9 cellular contexts compared by ENCODE assay signal in the genomic region with DNA sequence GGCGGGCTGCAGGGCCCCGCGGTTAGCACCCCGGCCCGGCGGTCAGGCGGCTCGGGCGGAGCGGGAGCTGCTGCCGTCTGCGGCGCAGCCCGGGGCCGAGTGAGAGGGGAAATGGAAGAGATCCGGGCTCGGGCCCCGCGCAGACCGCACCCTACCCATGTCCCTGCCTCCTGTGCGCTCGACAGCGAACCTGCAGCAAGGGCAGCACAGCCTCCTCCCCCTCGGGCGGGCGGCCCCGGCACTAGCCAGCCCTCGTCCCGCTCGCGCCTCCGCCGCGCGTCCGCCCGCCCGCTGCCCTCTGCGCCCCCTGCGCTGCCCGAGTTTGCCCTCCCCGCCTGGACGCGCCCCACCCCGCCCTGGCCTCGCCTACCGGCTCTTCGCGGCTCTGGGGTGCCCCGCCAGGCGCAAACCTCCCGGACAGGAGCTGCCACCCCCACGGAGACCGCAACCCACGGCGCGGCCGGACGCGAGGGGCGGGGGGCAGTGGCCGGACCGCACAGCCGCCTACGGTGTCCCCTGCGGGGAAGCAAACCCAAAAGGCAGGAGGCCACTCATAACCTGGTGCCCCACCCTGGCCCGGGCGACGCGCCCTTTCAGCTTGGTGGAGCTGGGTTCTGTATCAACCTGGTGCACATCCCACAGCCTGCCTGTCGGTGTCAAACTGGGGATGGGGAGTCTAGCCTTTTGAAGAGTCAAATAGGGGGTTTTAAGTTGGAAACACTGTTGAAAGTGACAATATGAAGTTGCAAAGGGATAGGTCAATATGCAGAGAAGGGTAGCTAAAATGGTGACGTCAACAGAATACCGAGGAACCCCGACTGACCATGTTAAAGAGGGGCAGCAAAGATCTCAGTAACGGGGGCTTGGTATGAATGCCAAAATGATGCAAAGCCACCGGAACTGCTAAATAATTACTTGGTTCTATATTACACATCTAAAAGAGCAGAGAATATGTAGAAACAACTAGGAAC. TPM values are rescaled to one million over a fixed set of nuclear protein-coding genes. Genes with fewer than 3 reads are reported as not detected.
DNase-seq lines count a peak whose midpoint lies in the region; ATAC-seq, FAIRE-seq and TF ChIP-seq lines count a peak whose summit lies in the region.
"Had no signal": no experiment of that assay in that cellular context is flagged by ENCODE, and none has a peak within 500 bp of the region (broad histone marks: within the 10 kb centered on the region; RNA-seq: fewer than 3 reads in every experiment).

A gene (minus strand): TSS at position 101 of the 971 bp plus-strand sequence. CDS start 454 bp downstream, outside the sequence.

- no peaks in the 10 kb centered on the region for H3K9me3 Mint-ChIP-seq in Caco-2 (ENCODE audit: unreplicated experiment)
- H3K9me3 Mint-ChIP-seq in effector memory CD8-positive, alpha-beta T cell: no peaks in the 10 kb centered on the region
- peaks cover 3% of the 10 kb centered on the region for H3K9me3 Mint-ChIP-seq in neural progenitor cell

- DNase-seq in Caco-2 (peak; percentile 79 to 80), NB4 (ENCODE audit: low read depth) (peak; percentile 47), neural progenitor cell (ENCODE audit: low spot score) (peak; percentile 58), Ammon's horn (ENCODE audit: low spot score) (no peak), GM12892 (ENCODE audit: insufficient read length) (no peak), Kasumi-1 (lab: John Stamatoyannopoulos, UW) (no peak), GM19239 (ENCODE audit: insufficient read length, low spot score) (no peak)
- no peak for DNase-seq in effector memory CD8-positive, alpha-beta T cell

- peak within 1 kb of the TSS; percentile 88 for H3K27ac Mint-ChIP-seq in Caco-2 (ENCODE audit: unreplicated experiment)
- no peak within 1 kb of the TSS for H3K27ac Mint-ChIP-seq in effector memory CD8-positive, alpha-beta T cell
- no peak within 1 kb of the TSS for H3K27ac Mint-ChIP-seq in neural progenitor cell

- H3K4me1 ChIP-seq in Caco-2 (peaks cover 25% of the 10 kb centered on the region), neural progenitor cell (peaks cover 19% of the 10 kb centered on the region)

- BruUV-seq in Caco-2 (replicated peaks; lab: Mats Ljungman, UMichigan): no TSS peak

- TF ChIP-seq CTCF in Caco-2 (IDR thresholded peaks at IDR 0.05; ENCODE audit: insufficient read depth in 1 of 2, low read depth in 1 of 2, low read length in 1 of 2, severe bottlenecking in 1 of 2, unreplicated experiment in 1 of 2) (peak in 1 of 2 experiments; percentile 2), NB4 (IDR thresholded peaks at IDR 0.05; ENCODE audit: low read depth, low read length) (no peak), neural progenitor cell (IDR thresholded peaks at IDR 0.05) (no peak)

- no peaks in the 10 kb centered on the region for H3K9me3 ChIP-seq in Caco-2
- H3K9me3 ChIP-seq in neural progenitor cell (ENCODE audit: low read depth): no peaks in the 10 kb centered on the region

- H2AFZ ChIP-seq in neural progenitor cell (replicated peaks): no peak within 1 kb of the TSS

- H3K27me3 Mint-ChIP-seq in Caco-2 (ENCODE audit: insufficient read depth, unreplicated experiment): peaks cover 3% of the 10 kb centered on the region
- peaks cover 54 to 69% of the 10 kb centered on the region in 2 donors for H3K27me3 Mint-ChIP-seq in effector memory CD8-positive, alpha-beta T cell
- peaks cover 71% of the 10 kb centered on the region for H3K27me3 Mint-ChIP-seq in neural progenitor cell (ENCODE audit: insufficient read depth, low read depth)

- no peaks in the 10 kb centered on the region for H3K79me2 ChIP-seq in neural progenitor cell (ENCODE audit: low read depth)

- H3K4me2 ChIP-seq in neural progenitor cell: peak within 1 kb of the TSS; percentile 72

- H3K4me1 Mint-ChIP-seq in Caco-2 (ENCODE audit: low read depth, unreplicated experiment) (peaks cover 19% of the 10 kb centered on the region), neural progenitor cell (peaks cover 8% of the 10 kb centered on the region)
- peaks cover 9 to 15% of the 10 kb centered on the region in 2 donors for H3K4me1 Mint-ChIP-seq in effector memory CD8-positive, alpha-beta T cell (ENCODE audit: low read depth in 2 of 2)

- H3K4me3 Mint-ChIP-seq in Caco-2 (ENCODE audit: unreplicated experiment) (peak within 1 kb of the TSS; percentile 92), neural progenitor cell (peak within 1 kb of the TSS; percentile 70)
- peak within 1 kb of the TSS; percentile 63 to 66 for H3K4me3 Mint-ChIP-seq in effector memory CD8-positive, alpha-beta T cell

- H3K4me3 ChIP-seq in Caco-2 (ENCODE audit: low read depth, low read length): peak within 1 kb of the TSS; percentile 99
- no peak within 1 kb of the TSS for H3K4me3 ChIP-seq in NB4 (ENCODE audit: low read depth, low read length)
- peak within 1 kb of the TSS; percentile 42 for H3K4me3 ChIP-seq in neural progenitor cell

- H4K20me1 ChIP-seq in neural progenitor cell (ENCODE audit: low read depth): peaks cover 65% of the 10 kb centered on the region

- H3K36me3 ChIP-seq in Caco-2 (ENCODE audit: control insufficient read depth, insufficient read depth, low read length) (peaks cover 13% of the 10 kb centered on the region), neural progenitor cell (no peaks in the 10 kb centered on the region)

- POLR2A ChIA-PET in Caco-2 (lab: Charles Lee): interaction anchor here (0.6 to 2.8 kb wide), 3 partner anchors 11 to 50 kb away, joined by 3 to 23 read pairs (median 4); no protein-coding TSS in a partner anchor

- CTCF ChIA-PET in Caco-2 (lab: Charles Lee): interaction anchor here (1.0 to 4.9 kb wide), 9 partner anchors 10 to 93 kb away, joined by 3 to 85 read pairs (median 39); no protein-coding TSS in a partner anchor

- H3K27ac ChIP-seq in neural progenitor cell: no peak within 1 kb of the TSS

- peak; percentile 33 for ATAC-seq in effector memory CD8-positive, alpha-beta T cell (replicated peaks)

- intact Hi-C loops in Caco-2 (cut with micrococcal nuclease; ENCODE audit: unreplicated experiment): no loop called here

- FAIRE-seq in GM12892 (lab: Jason Lieb, UNC): no peak
- FAIRE-seq in GM19239 (lab: Jason Lieb, UNC): no peak
- FAIRE-seq: TTC549 had no signal

- H3K9ac ChIP-seq in neural progenitor cell: no peak within 1 kb of the TSS

- H3K36me3 Mint-ChIP-seq in Caco-2 (ENCODE audit: insufficient read depth, unreplicated experiment) (peaks cover 24% of the 10 kb centered on the region), neural progenitor cell (no peaks in the 10 kb centered on the region)
- no peaks in the 10 kb centered on the region for H3K36me3 Mint-ChIP-seq in effector memory CD8-positive, alpha-beta T cell (ENCODE audit: insufficient read depth)

- TF ChIP-seq POLR2A in NB4 (IDR thresholded peaks at IDR 0.05; ENCODE audit: extremely low read depth, insufficient read length) (no peak), GM12892 (IDR thresholded peaks at IDR 0.05; ENCODE audit: low read depth, low read length) (no peak)

- peaks cover 17% of the 10 kb centered on the region for H3F3A ChIP-seq in neural progenitor cell (ENCODE audit: low read depth)

- H3K27me3 ChIP-seq in Caco-2 (replicated peaks; ENCODE audit: control insufficient read depth, insufficient read depth, low read length): no peaks in the 10 kb centered on the region
- H3K27me3 ChIP-seq in neural progenitor cell: peaks cover 100% of the 10 kb centered on the region

RNA-seq across cellular contexts. Expression of the gene that starts here (rescaled TPM):
- total RNA-seq in Caco-2 (2022) (19.0 and 22.6 TPM in 2 replicates), neural progenitor cell (ENCODE audit: low replicate concordance) (0.06 TPM in 1 of 2 replicates, not detected in the other)
- not detected for polyA plus RNA-seq in GM12892 (2012; ENCODE audit: missing spikeins)

Comparison
In these comparisons a context has a peak if more than half of its experiments do, and no peak if none do; other contexts are left out.
1. RNA of the gene that starts here (total RNA-seq): 19.0 to 22.6 TPM in Caco-2; 0.06 TPM in neural progenitor cell; every median in the first group is over 10 times any median in the second.
2. Peak in DNase-seq, H3K4me3 ChIP-seq and H3K4me2 ChIP-seq in neural progenitor cell; RNA of the gene not detected or under 1 TPM.
3. DNase-seq: peak in Caco-2 (2 of 2) and NB4 (single experiment); none in effector memory CD8-positive, alpha-beta T cell (0 of 3), Ammon's horn (single experiment), GM12892 (single experiment), Kasumi-1 (0 of 2) and GM19239 (single experiment).
4. Peak in every context shown above with its lines, with median percentiles within 50 percentile points of each other: H3K4me3 Mint-ChIP-seq.